ENCODE assay signal across 9 cellular contexts in the genomic region with DNA sequence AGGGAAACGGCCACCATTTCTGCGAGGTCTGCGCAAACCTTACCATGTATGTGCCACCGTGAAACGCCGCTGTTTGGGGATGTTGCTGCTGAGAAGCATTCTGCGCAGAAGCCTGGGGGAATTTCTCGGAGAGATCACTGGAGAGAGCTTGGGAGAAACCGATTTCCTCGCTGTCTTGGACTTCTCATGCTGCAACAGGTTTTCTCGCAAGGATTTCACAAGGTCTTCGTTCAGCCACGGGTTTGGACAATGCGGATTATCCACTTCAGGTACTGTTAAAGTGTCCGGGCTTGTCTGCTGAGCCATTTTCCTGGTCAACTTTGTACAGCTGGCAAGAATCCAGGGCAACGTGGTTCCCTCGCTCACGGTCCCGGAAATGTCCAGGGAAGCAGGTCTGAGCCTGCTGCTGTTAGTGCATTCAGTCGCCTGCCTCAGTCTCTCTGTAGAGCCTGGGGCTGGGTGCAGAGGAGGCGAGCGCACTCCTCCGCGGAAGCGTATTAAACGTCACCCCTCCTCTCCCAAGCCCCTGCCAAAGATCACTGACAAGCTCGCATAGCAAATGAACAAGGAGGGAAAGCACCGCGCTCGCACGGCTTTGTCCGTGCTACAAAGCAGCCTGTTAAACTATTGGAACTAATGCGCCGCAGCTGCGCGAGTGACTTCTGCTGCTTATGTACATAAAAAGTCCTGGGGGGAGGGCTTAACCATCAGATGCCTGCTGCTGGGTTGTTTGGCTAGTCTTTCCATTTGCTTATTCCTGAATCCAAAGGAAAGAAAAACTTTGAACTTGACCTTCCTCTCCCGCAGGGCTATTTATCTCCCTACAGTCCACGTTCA.
DNase-seq lines count a peak whose midpoint lies in the region; ATAC-seq and TF ChIP-seq lines count a peak whose summit lies in the region.
"Had no signal": no experiment of that assay in that cellular context is flagged by ENCODE, and none has a peak within 500 bp of the region (broad histone marks: within the 10 kb centered on the region; RNA-seq: fewer than 3 reads in every experiment).

No MANE protein-coding gene starts in this region.

- H3K36me3 Mint-ChIP-seq in T-helper 2 cell treated with Interferon-gamma antibody and Interleukin-4, amounts not matched to agents 5 μg/mL and 100 μg/mL, for 36 hours (ENCODE audit: low read depth) = no peaks in the 10 kb centered on the region

- peak overlapping the region; percentile 75 for H3K4me3 Mint-ChIP-seq in T-helper 2 cell treated with Interferon-gamma antibody and Interleukin-4, amounts not matched to agents 5 μg/mL and 100 μg/mL, for 36 hours
- H3K4me3 Mint-ChIP-seq: central memory CD8-positive, alpha-beta T cell had no signal

- TF ChIP-seq CTCF in epithelial cell of proximal tubule (conservative IDR thresholded peaks at IDR 0.05; ENCODE audit: low read depth, low read length) = no peak
- no peak for TF ChIP-seq CTCF in thyroid gland (IDR thresholded peaks at IDR 0.05)

- peak overlapping the region in 1 of 3 donors; percentile 3 for H3K27ac ChIP-seq in thyroid gland

- WGBS in thyroid gland, 2 donors = 1 to 3% methylated on average over 31 to 38 of the region's 38 CpGs

- H3K4me1 Mint-ChIP-seq in T-helper 2 cell treated with Interferon-gamma antibody and Interleukin-4, amounts not matched to agents 5 μg/mL and 100 μg/mL, for 36 hours (ENCODE audit: low read depth) = peaks cover 9% of the 10 kb centered on the region
- H3K4me1 Mint-ChIP-seq: central memory CD8-positive, alpha-beta T cell had no signal

- H3K27me3 ChIP-seq in mononuclear cell (ENCODE audit: insufficient read depth, low read length) (peaks cover 24% of the 10 kb centered on the region), thyroid gland (no peaks in the 10 kb centered on the region)

- no peak overlapping the region for H3K27ac Mint-ChIP-seq in T-helper 2 cell treated with Interferon-gamma antibody and Interleukin-4, amounts not matched to agents 5 μg/mL and 100 μg/mL, for 36 hours

- peak in 1 of 2 donors; percentile 21 for TF ChIP-seq POLR2A in thyroid gland (IDR thresholded peaks at IDR 0.05)

- peaks cover 40% of the 10 kb centered on the region for H3K27me3 Mint-ChIP-seq in T-helper 2 cell treated with Interferon-gamma antibody and Interleukin-4, amounts not matched to agents 5 μg/mL and 100 μg/mL, for 36 hours (ENCODE audit: low read depth)

- DNase-seq in activated effector memory CD4-positive, alpha-beta T cell treated with anti-CD3 and anti-CD28 coated beads, Interleukin-2, amount 50 U/mL, for 16 hours = peak; percentile 64
- no peak for DNase-seq in activated effector memory CD4-positive, alpha-beta T cell treated with Interleukin-2 at 50 U/mL for 16 hours
- DNase-seq in LoVo (ENCODE audit: low spot score) (peak; percentile 77), epithelial cell of proximal tubule (ENCODE audit: low read depth) (no peak), thyroid gland (peak; percentile 25 to 44)
- peak; percentile 57 for DNase-seq in T-helper 2 cell treated with Interferon-gamma antibody and Interleukin-4, amounts not matched to agents 5 μg/mL and 100 μg/mL, for 36 hours (ENCODE audit: low spot score)

- H3K9me3 Mint-ChIP-seq in T-helper 2 cell treated with Interferon-gamma antibody and Interleukin-4, amounts not matched to agents 5 μg/mL and 100 μg/mL, for 36 hours = no peaks in the 10 kb centered on the region
- H3K9me3 Mint-ChIP-seq: central memory CD8-positive, alpha-beta T cell had no signal

- H3K36me3 ChIP-seq in thyroid gland = no peaks in the 10 kb centered on the region

- no peaks in the 10 kb centered on the region for H3K9me3 ChIP-seq in mononuclear cell (ENCODE audit: low read depth, low read length)
- no peaks in the 10 kb centered on the region for H3K9me3 ChIP-seq in thyroid gland

- intact Hi-C loops in thyroid gland (cut with DNase I) = no loop called here

- H3K4me3 ChIP-seq in epithelial cell of proximal tubule (ENCODE audit: low read depth, low read length) = peak overlapping the region; percentile 75
- H3K4me3 ChIP-seq in mononuclear cell (ENCODE audit: low read length) = peak overlapping the region; percentile 42
- peak overlapping the region; percentile 0 to 18 (median 12) for H3K4me3 ChIP-seq in thyroid gland (replicated peaks in 1 of 3)

- H3K4me1 ChIP-seq in mononuclear cell (ENCODE audit: insufficient read depth, low read length) = peaks cover 13% of the 10 kb centered on the region
- peaks cover 4 to 13% of the 10 kb centered on the region in 2 donors for H3K4me1 ChIP-seq in thyroid gland

- ATAC-seq in HG03135 (IDR thresholded peaks at IDR 0.05; ENCODE audit: unreplicated experiment) = no peak

Comparison
In these comparisons a context has a peak if more than half of its experiments do, and no peak if none do; other contexts are left out.
1. DNase-seq: peak in activated effector memory CD4-positive, alpha-beta T cell treated with anti-CD3 and anti-CD28 coated beads, Interleukin-2, amount 50 U/mL, for 16 hours (single experiment), LoVo (single experiment), T-helper 2 cell treated with Interferon-gamma antibody and Interleukin-4, amounts not matched to agents 5 μg/mL and 100 μg/mL, for 36 hours (single experiment) and thyroid gland (2 of 2); none in activated effector memory CD4-positive, alpha-beta T cell treated with Interleukin-2 at 50 U/mL for 16 hours (single experiment) and epithelial cell of proximal tubule (single experiment).
2. H3K4me3 ChIP-seq: peak in every context shown above with its lines; median percentile 75 in epithelial cell of proximal tubule; 42 in mononuclear cell; 12 in thyroid gland.